In the genomic region with DNA sequence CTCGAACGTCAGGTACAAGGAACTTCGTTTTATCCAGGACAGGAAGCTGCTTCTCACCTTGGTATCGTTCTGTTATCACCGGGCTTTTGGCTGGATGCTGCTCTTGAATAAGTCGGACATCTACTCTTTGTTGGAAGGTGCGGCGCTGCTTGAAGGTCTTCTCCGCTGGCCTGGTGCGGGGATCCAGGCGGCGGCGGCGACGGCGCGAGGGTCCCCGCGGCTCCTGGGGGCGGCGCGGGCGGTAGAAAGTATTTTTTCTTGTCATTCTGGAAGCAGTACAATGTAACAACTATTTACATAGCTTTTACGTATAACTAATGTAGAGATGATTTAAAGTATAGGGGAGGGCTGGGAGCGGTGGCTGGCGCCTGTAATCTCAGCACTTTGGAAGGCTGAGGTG, we compare ENCODE assay signal across 24 cellular contexts.
"Had no signal": no experiment of that assay in that cellular context is flagged by ENCODE, and none has a peak within 500 bp of the region (broad histone marks: within the 10 kb centered on the region; RNA-seq: fewer than 3 reads in every experiment).

No MANE protein-coding gene starts in this region.

- H3K9me3 Mint-ChIP-seq: dendritic cell treated with granulocyte-macrophage colony-stimulating factor and Interleukin-4, amounts not matched to agents 40 ng/mL and 50 ng/mL, for 4 days; effector memory CD8-positive, alpha-beta T cell had no signal

- H3K4me2 ChIP-seq: hepatocyte had no signal

- H3K9me3 ChIP-seq: colonic mucosa, esophagus muscularis mucosa, esophagus squamous epithelium, gastrocnemius medialis, gastroesophageal sphincter, heart left ventricle, heart right ventricle had no signal

- H3K4me3 ChIP-seq: colonic mucosa, coronary artery, dorsolateral prefrontal cortex, esophagus muscularis mucosa, esophagus squamous epithelium, gastrocnemius medialis, gastroesophageal sphincter, heart left ventricle, heart right ventricle, hepatocyte had no signal

- H3K36me3 ChIP-seq: colonic mucosa, esophagus muscularis mucosa, esophagus squamous epithelium, gastrocnemius medialis, gastroesophageal sphincter, heart left ventricle, heart right ventricle had no signal

- H3K27ac Mint-ChIP-seq: dendritic cell treated with granulocyte-macrophage colony-stimulating factor and Interleukin-4, amounts not matched to agents 40 ng/mL and 50 ng/mL, for 4 days had no signal

- DNase-seq: colonic mucosa; cortex of kidney; dermis blood vessel endothelial cell; dorsolateral prefrontal cortex; effector CD4-positive, alpha-beta T cell; effector CD8-positive, alpha-beta T cell; effector memory CD4-positive, alpha-beta T cell; effector memory CD8-positive, alpha-beta T cell; erythroblast; esophagus squamous epithelium; foreskin keratinocyte; foreskin melanocyte; gastrocnemius medialis; glutamatergic neuron; head of caudate nucleus; heart left ventricle; heart right ventricle had no signal

- H2AFZ ChIP-seq: hepatocyte had no signal

- H3K4me3 Mint-ChIP-seq: dendritic cell treated with granulocyte-macrophage colony-stimulating factor and Interleukin-4, amounts not matched to agents 40 ng/mL and 50 ng/mL, for 4 days; effector memory CD8-positive, alpha-beta T cell had no signal

- H3K79me2 ChIP-seq: hepatocyte had no signal

- H3K27me3 ChIP-seq: colonic mucosa, dorsolateral prefrontal cortex, esophagus muscularis mucosa, esophagus squamous epithelium, foreskin keratinocyte, gastrocnemius medialis, gastroesophageal sphincter, heart left ventricle, heart right ventricle, hepatocyte had no signal

- H3K27ac ChIP-seq: colonic mucosa, coronary artery, dorsolateral prefrontal cortex, epithelial cell of prostate, esophagus muscularis mucosa, esophagus squamous epithelium, foreskin keratinocyte, gastrocnemius medialis, gastroesophageal sphincter, heart left ventricle, heart right ventricle, hepatocyte had no signal

- H3K4me1 ChIP-seq: colonic mucosa, foreskin keratinocyte had no signal

- ATAC-seq: effector memory CD8-positive, alpha-beta T cell; esophagus mucosa; foreskin keratinocyte; gastrocnemius medialis; gastroesophageal sphincter; heart left ventricle; heart right ventricle had no signal

- H3K27me3 Mint-ChIP-seq: effector memory CD8-positive, alpha-beta T cell had no signal
